12 cellular contexts compared by ENCODE assay signal in the genomic region with DNA sequence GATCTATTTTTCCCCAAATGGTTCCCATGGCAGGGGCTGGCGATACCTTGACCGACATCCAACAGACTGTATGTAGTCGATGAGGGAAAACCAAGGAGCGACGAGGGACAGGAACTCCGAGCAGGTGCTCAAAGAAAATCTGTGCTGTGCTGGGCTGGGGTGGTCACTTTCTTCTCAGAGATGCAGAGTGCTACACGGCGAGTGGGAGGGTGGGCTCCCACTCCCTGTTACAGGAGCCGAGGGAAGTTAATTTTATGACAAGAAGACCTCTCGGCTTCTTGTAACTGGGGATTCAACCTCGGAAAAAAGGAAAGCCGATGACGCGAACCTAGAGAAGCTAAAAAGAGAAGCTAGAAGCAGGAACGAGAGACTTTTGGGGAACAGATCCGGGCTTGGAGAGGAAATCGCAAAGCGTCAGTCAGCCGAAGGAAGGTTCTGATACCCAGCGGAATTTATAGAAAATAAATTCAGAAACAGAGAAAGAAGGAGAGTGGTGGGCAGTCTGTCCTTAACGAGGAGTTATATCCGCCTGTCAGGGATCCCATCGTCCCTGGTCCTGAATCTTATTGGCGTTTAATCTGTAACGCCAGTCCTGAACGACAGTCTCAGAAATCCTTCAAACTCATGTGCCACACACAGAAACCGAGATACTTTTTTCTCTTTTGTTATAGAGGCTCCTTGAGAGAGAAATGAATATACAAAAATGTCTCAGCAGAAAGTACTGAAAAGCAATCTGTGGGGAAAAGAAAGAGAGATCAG.
DNase-seq lines count a peak whose midpoint lies in the region; ATAC-seq and TF ChIP-seq lines count a peak whose summit lies in the region.
"Had no signal": no experiment of that assay in that cellular context is flagged by ENCODE, and none has a peak within 500 bp of the region (broad histone marks: within the 10 kb centered on the region; RNA-seq: fewer than 3 reads in every experiment).

No MANE protein-coding gene starts in this region.

- no peaks in the 10 kb centered on the region for H3K9me3 ChIP-seq in SK-N-MC (ENCODE audit: low read depth, low read length)

- POLR2A ChIA-PET in activated CD8-positive, alpha-beta T cell treated with anti-CD3 and anti-CD28 coated beads, Interleukin-2, amount 10 ng/mL, durations not matched to agents 7 days and 5 days (lab: Charles Lee), result no interaction called here
- POLR2A ChIA-PET in activated CD8-positive, alpha-beta T cell treated with anti-CD3 and anti-CD28 coated beads for 36 hours (lab: Charles Lee), result no interaction called here

- peak overlapping the region; percentile 32 for H3K9ac ChIP-seq in SK-N-MC (ENCODE audit: insufficient read length)

- peaks cover 46% of the 10 kb centered on the region for H3K27me3 Mint-ChIP-seq in activated CD8-positive, alpha-beta T cell treated with anti-CD3 and anti-CD28 coated beads, Interleukin-2, amount 10 ng/mL, durations not matched to agents 7 days and 5 days (ENCODE audit: low read depth)
- H3K27me3 Mint-ChIP-seq in activated CD8-positive, alpha-beta T cell treated with anti-CD3 and anti-CD28 coated beads for 36 hours, result peaks cover 59% of the 10 kb centered on the region
- H3K27me3 Mint-ChIP-seq in glutamatergic neuron (ENCODE audit: unreplicated experiment), result peaks cover 17% of the 10 kb centered on the region

- no peaks in the 10 kb centered on the region for H3K36me3 ChIP-seq in SK-N-MC (ENCODE audit: insufficient read depth, low read length)

- no peak for ATAC-seq in activated CD8-positive, alpha-beta T cell treated with anti-CD3 and anti-CD28 coated beads, Interleukin-2, amount 10 ng/mL, durations not matched to agents 7 days and 5 days
- no peak for ATAC-seq in activated CD8-positive, alpha-beta T cell treated with anti-CD3 and anti-CD28 coated beads for 36 hours
- ATAC-seq in GM19463 (IDR thresholded peaks at IDR 0.05; ENCODE audit: unreplicated experiment), result no peak
- ATAC-seq: natural killer cell treated with Interleukin-12 subunit alpha and Interleukin-12 subunit beta and Interleukin-15 and Interleukin-18, amount 100 ng/mL, for 72 hours had no signal

- no peak for TF ChIP-seq CTCF in activated CD8-positive, alpha-beta T cell treated with anti-CD3 and anti-CD28 coated beads for 36 hours (IDR thresholded peaks at IDR 0.05)
- no peak for TF ChIP-seq CTCF in glutamatergic neuron (IDR thresholded peaks at IDR 0.05; ENCODE audit: partially characterized antibody, unreplicated experiment)
- TF ChIP-seq CTCF in retinal pigment epithelial cell (conservative IDR thresholded peaks at IDR 0.05; ENCODE audit: low read depth, low read length), result no peak

- peaks cover 17% of the 10 kb centered on the region for H3K9me3 Mint-ChIP-seq in activated CD8-positive, alpha-beta T cell treated with anti-CD3 and anti-CD28 coated beads, Interleukin-2, amount 10 ng/mL, durations not matched to agents 7 days and 5 days (ENCODE audit: insufficient read depth)
- H3K9me3 Mint-ChIP-seq in activated CD8-positive, alpha-beta T cell treated with anti-CD3 and anti-CD28 coated beads for 36 hours, result peaks cover 11% of the 10 kb centered on the region
- H3K9me3 Mint-ChIP-seq in glutamatergic neuron (ENCODE audit: unreplicated experiment), result peaks cover 13% of the 10 kb centered on the region

- peak overlapping the region; percentile 17 for H3K4me3 Mint-ChIP-seq in activated CD8-positive, alpha-beta T cell treated with anti-CD3 and anti-CD28 coated beads, Interleukin-2, amount 10 ng/mL, durations not matched to agents 7 days and 5 days
- no peak overlapping the region for H3K4me3 Mint-ChIP-seq in activated CD8-positive, alpha-beta T cell treated with anti-CD3 and anti-CD28 coated beads for 36 hours
- H3K4me3 Mint-ChIP-seq in glutamatergic neuron (ENCODE audit: unreplicated experiment), result peak overlapping the region; percentile 87
- H3K4me3 Mint-ChIP-seq: natural killer cell treated with Interleukin-12 subunit alpha and Interleukin-12 subunit beta and Interleukin-15 and Interleukin-18, amount 100 ng/mL, for 72 hours had no signal

- H3K36me3 Mint-ChIP-seq in activated CD8-positive, alpha-beta T cell treated with anti-CD3 and anti-CD28 coated beads, Interleukin-2, amount 10 ng/mL, durations not matched to agents 7 days and 5 days (ENCODE audit: low read depth), result peaks cover 15% of the 10 kb centered on the region
- peaks cover 13% of the 10 kb centered on the region for H3K36me3 Mint-ChIP-seq in activated CD8-positive, alpha-beta T cell treated with anti-CD3 and anti-CD28 coated beads for 36 hours (ENCODE audit: low read depth)
- H3K36me3 Mint-ChIP-seq in glutamatergic neuron (ENCODE audit: unreplicated experiment), result no peaks in the 10 kb centered on the region

- H3K4me1 Mint-ChIP-seq in activated CD8-positive, alpha-beta T cell treated with anti-CD3 and anti-CD28 coated beads, Interleukin-2, amount 10 ng/mL, durations not matched to agents 7 days and 5 days (ENCODE audit: low read depth), result peaks cover 3% of the 10 kb centered on the region
- peaks cover 3% of the 10 kb centered on the region for H3K4me1 Mint-ChIP-seq in activated CD8-positive, alpha-beta T cell treated with anti-CD3 and anti-CD28 coated beads for 36 hours (ENCODE audit: low read depth)
- H3K4me1 Mint-ChIP-seq in glutamatergic neuron (ENCODE audit: low read depth, unreplicated experiment), result no peaks in the 10 kb centered on the region

- CTCF ChIA-PET in activated CD8-positive, alpha-beta T cell treated with anti-CD3 and anti-CD28 coated beads, Interleukin-2, amount 10 ng/mL, durations not matched to agents 7 days and 5 days (lab: Charles Lee), result no interaction called here
- CTCF ChIA-PET in activated CD8-positive, alpha-beta T cell treated with anti-CD3 and anti-CD28 coated beads for 36 hours (lab: Charles Lee), result no interaction called here

- DNase-seq in activated CD8-positive, alpha-beta T cell treated with anti-CD3 and anti-CD28 coated beads, Interleukin-2, amount 10 ng/mL, durations not matched to agents 7 days and 5 days, result no peak
- no peak for DNase-seq in activated CD8-positive, alpha-beta T cell treated with anti-CD3 and anti-CD28 coated beads for 36 hours
- no peak for DNase-seq in SK-N-MC (ENCODE audit: low read depth, low spot score)
- no peak for DNase-seq in glutamatergic neuron
- no peak for DNase-seq in retinal pigment epithelial cell (ENCODE audit: low read depth)
- DNase-seq in NCI-H226, result no peak
- DNase-seq in foreskin melanocyte, result no peak
- DNase-seq: activated gamma-delta T cell treated with Interleukin-2 at 50 U/mL for 16 hours, MV-4-11, T1000 had no signal

- no peak overlapping the region for H3K27ac ChIP-seq in SK-N-MC

- intact Hi-C loops in activated CD8-positive, alpha-beta T cell treated with anti-CD3 and anti-CD28 coated beads for 36 hours (cut with micrococcal nuclease), result no loop called here

- H3K4me3 ChIP-seq in SK-N-MC (peak overlapping the region; percentile 69), retinal pigment epithelial cell (ENCODE audit: low read length) (peak overlapping the region; percentile 61)

- H3K27ac Mint-ChIP-seq in activated CD8-positive, alpha-beta T cell treated with anti-CD3 and anti-CD28 coated beads, Interleukin-2, amount 10 ng/mL, durations not matched to agents 7 days and 5 days, result peak overlapping the region; percentile 70
- H3K27ac Mint-ChIP-seq in activated CD8-positive, alpha-beta T cell treated with anti-CD3 and anti-CD28 coated beads for 36 hours, result no peak overlapping the region
- no peak overlapping the region for H3K27ac Mint-ChIP-seq in glutamatergic neuron (ENCODE audit: unreplicated experiment)
